Comparison of ENCODE assay signal across 8 cellular contexts in the genomic region with DNA sequence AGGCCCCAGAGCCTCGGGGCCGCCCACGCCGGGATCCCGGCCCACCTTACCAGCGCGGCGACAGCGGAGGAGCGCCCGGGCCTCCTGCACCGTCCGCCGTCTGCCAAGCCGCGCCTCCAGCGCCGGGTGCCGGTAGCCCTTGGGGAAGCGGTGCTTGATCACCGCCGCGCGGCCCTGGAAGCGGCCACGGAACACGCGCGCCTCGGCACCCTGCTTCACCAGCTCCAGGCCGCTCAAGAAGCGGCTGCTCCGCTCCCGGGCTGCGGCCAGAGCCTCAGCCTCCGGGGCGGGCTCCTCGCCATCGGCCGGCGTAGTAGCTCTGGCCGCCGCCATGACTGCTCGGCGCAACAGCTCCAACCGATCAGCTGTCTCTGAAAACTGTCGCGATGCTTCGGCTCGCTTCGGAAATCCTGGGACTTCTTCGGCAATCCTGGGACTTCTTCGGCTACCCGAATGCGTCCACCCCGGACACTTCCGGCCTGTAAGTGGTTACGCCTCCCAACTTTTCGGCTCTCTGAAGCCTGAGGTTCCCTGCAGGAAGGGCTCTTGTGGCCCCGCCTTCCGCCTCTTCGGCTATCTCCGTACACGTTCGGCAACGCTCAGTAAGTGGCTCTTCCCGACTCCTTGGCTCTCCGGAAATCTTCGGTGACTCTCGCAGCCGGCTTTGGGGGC. TPM values are rescaled to one million over a fixed set of nuclear protein-coding genes. Genes with fewer than 3 reads are reported as not detected.
DNase-seq lines count a peak whose midpoint lies in the region; ATAC-seq and TF ChIP-seq lines count a peak whose summit lies in the region.

A gene (minus strand): TSS at position 363 of the 672 bp plus-strand sequence. CDS start 30 bp downstream, at position 333.

- H3K36me3 ChIP-seq in KMS-11 (ENCODE audit: insufficient read depth) (no peaks in the 10 kb centered on the region; the same call in 1 of the 2 replicates), Peyer's patch (peaks cover 0 to 23% (median 0%) of the 10 kb centered on the region in 3 donors), esophagus muscularis mucosa (peaks cover 0 to 18% (median 12%) of the 10 kb centered on the region in 4 donors)

- no peak for TF ChIP-seq EP300 in esophagus muscularis mucosa (IDR thresholded peaks at IDR 0.05)

- H3K4me2 ChIP-seq in KMS-11, result peak within 1 kb of the TSS; percentile 92

- intact Hi-C loops in esophagus muscularis mucosa (cut with DNase I), result no loop called here

- TF ChIP-seq POLR2A in Peyer's patch (IDR thresholded peaks at IDR 0.05) (peak; percentile 60 to 93), esophagus muscularis mucosa (IDR thresholded peaks at IDR 0.05; ENCODE audit: low read depth) (peak; percentile 62)

- H3K27ac ChIP-seq in KMS-11, result peak within 1 kb of the TSS; percentile 70
- peak within 1 kb of the TSS; percentile 84 to 95 (median 92) for H3K27ac ChIP-seq in Peyer's patch
- H3K27ac ChIP-seq in esophagus muscularis mucosa (replicated peaks in 1 of 4), result peak within 1 kb of the TSS; percentile 94 to 99 (median 97)

- DNase-seq in DMS79 treated with DMSO at 0.1 percent for 48 hours (lab: John Stamatoyannopoulos, UW) (peak; percentile 85), Peyer's patch (peak; percentile 97 to 100 (median 98)), esophagus muscularis mucosa (ENCODE audit: extremely low spot score) (peak; percentile 99), myocyte (ENCODE audit: low read depth) (peak; percentile 100)
- DNase-seq in activated T-cell treated with anti-CD3 and anti-CD28 coated beads, Interleukin-2, amount 50 U/mL, for 48 hours, result peak; percentile 96 to 97
- peak; percentile 89 to 98 for DNase-seq in stimulated activated CD8-positive, alpha-beta memory T cell treated with anti-CD3 and anti-CD28 coated beads, Interleukin-7, amount 100 ng/mL, for 48 hours (ENCODE audit: extremely low read depth in 1 of 2, low read depth in 1 of 2)

- H3K27me3 ChIP-seq in KMS-11 (ENCODE audit: insufficient read depth, low read depth) (no peaks in the 10 kb centered on the region), Peyer's patch (no peaks in the 10 kb centered on the region), esophagus muscularis mucosa (no peaks in the 10 kb centered on the region)

- peaks cover 43% of the 10 kb centered on the region for H3K79me2 ChIP-seq in KMS-11 (ENCODE audit: insufficient read depth, low read depth)

- ATAC-seq in GM21737 (IDR thresholded peaks at IDR 0.05; ENCODE audit: unreplicated experiment), result peak; percentile 95

- peak within 1 kb of the TSS; percentile 82 for H2AFZ ChIP-seq in KMS-11 (ENCODE audit: low read depth)

- H3K4me1 ChIP-seq in KMS-11 (ENCODE audit: low read depth, poor library complexity, severe bottlenecking) (peaks cover 20% of the 10 kb centered on the region), Peyer's patch (peaks cover 0 to 19% (median 5%) of the 10 kb centered on the region in 4 donors), esophagus muscularis mucosa (peaks cover 19 to 47% (median 41%) of the 10 kb centered on the region in 4 donors)

- H3K9ac ChIP-seq in KMS-11, result peak within 1 kb of the TSS; percentile 79

- no peaks in the 10 kb centered on the region for H3K9me3 ChIP-seq in Peyer's patch
- H3K9me3 ChIP-seq in esophagus muscularis mucosa, result no peaks in the 10 kb centered on the region

- no peak for TF ChIP-seq CTCF in KMS-11 (conservative IDR thresholded peaks at IDR 0.05; ENCODE audit: low read depth, low read length)
- TF ChIP-seq CTCF in Peyer's patch (IDR thresholded peaks at IDR 0.05), result peak in 5 of 6 experiments; percentile 39 to 67 (median 65)
- TF ChIP-seq CTCF in esophagus muscularis mucosa (IDR thresholded peaks at IDR 0.05), result peak; percentile 23 to 57 (median 23)

- under 1% methylated on average over 41 of the region's 71 CpGs for WGBS in esophagus muscularis mucosa

- H3K4me3 ChIP-seq in KMS-11 (IDR thresholded peaks at IDR 0.05; ENCODE audit: insufficient read depth, low read depth, low read length) (no peak within 1 kb of the TSS), Peyer's patch (peak within 1 kb of the TSS; percentile 67 to 91 (median 82)), esophagus muscularis mucosa (peak within 1 kb of the TSS; percentile 70 to 93 (median 88))

- no peaks in the 10 kb centered on the region for H4K20me1 ChIP-seq in KMS-11 (ENCODE audit: insufficient read depth)

RNA-seq across cellular contexts. Expression of the gene that starts here (rescaled TPM):
- 10 to 100 TPM in 2 of 4 donors, 1 to 10 TPM in 2; 7.4 to 12.1 (median 10.6) TPM for total RNA-seq in Peyer's patch
- total RNA-seq in esophagus muscularis mucosa, result 10 to 100 TPM; 19.9 to 22.2 (median 21.0) TPM
- total RNA-seq in myocyte, result 26.5 and 32.3 TPM in 2 replicates
- polyA plus RNA-seq in myocyte (2012), result 9.7 TPM
